8 cellular contexts compared by ENCODE assay signal in genomic region chr13:36819811-36820140, GRCh38. TPM values are rescaled to one million over a fixed set of nuclear protein-coding genes. Genes with fewer than 3 reads are reported as not detected.
DNase-seq lines count a peak whose midpoint lies in the region; ATAC-seq, FAIRE-seq and TF ChIP-seq lines count a peak whose summit lies in the region.

No MANE protein-coding gene starts in this region.

- peaks cover 7% of the 10 kb centered on the region for H3K36me3 Mint-ChIP-seq in activated B cell treated with CpG ODN at 0.5 μM for 24 hours (ENCODE audit: low read depth)

- H3K27me3 ChIP-seq in pancreas: no peaks in the 10 kb centered on the region

- H3K9me3 ChIP-seq in pancreas: no peaks in the 10 kb centered on the region

- no peak overlapping the region for H3K27ac ChIP-seq in pancreas

- H3K27ac Mint-ChIP-seq in activated B cell treated with CpG ODN at 0.5 μM for 24 hours: peak overlapping the region; percentile 90

- intact Hi-C loops in activated B cell treated with CpG ODN at 0.5 μM for 24 hours (cut with micrococcal nuclease) (loop anchor here (1.0 to 2.0 kb wide), 6 partner anchors 13 to 1529 kb away; partner anchors contain the start of genes EXOSC8, SUPT20H and UFM1), pancreas (cut with DNase I) (no loop called here)

- POLR2A ChIA-PET in activated B cell treated with CpG ODN at 0.5 μM for 24 hours (lab: Charles Lee): no interaction called here

- no peaks in the 10 kb centered on the region for H3K27me3 Mint-ChIP-seq in activated B cell treated with CpG ODN at 0.5 μM for 24 hours

- no peak for FAIRE-seq in pancreas (lab: Jason Lieb, UNC)

- TF ChIP-seq CTCF in activated B cell treated with CpG ODN at 0.5 μM for 24 hours (IDR thresholded peaks at IDR 0.05): no peak
- TF ChIP-seq CTCF in fibroblast of mammary gland (conservative IDR thresholded peaks at IDR 0.05; ENCODE audit: control insufficient read depth, insufficient read depth, low read depth, low read length): no peak
- TF ChIP-seq CTCF in pancreas (IDR thresholded peaks at IDR 0.05): no peak

- ATAC-seq in GM21526 (IDR thresholded peaks at IDR 0.05; ENCODE audit: low FRiP score, unreplicated experiment) (peak; percentile 18), activated B cell treated with CpG ODN at 0.5 μM for 24 hours (ENCODE audit: low read depth) (no peak), pancreas (peak; percentile 9 to 26 (median 13)), GM18519 (IDR thresholded peaks at IDR 0.05; ENCODE audit: low FRiP score, unreplicated experiment) (no peak)

- H3K4me1 ChIP-seq in pancreas: peaks cover 7 to 15% (median 8%) of the 10 kb centered on the region in 3 donors

- peak; percentile 60 for DNase-seq in ELR (ENCODE audit: low read depth)
- DNase-seq in HuH-7 (ENCODE audit: low spot score): peak; percentile 3
- DNase-seq in activated B cell treated with CpG ODN at 0.5 μM for 24 hours: no peak
- peak; percentile 36 for DNase-seq in fibroblast of mammary gland (ENCODE audit: low read depth)
- DNase-seq in pancreas: no peak
- no peak for DNase-seq in NCI-H1436 treated with DMSO at 0.1 percent for 48 hours (lab: John Stamatoyannopoulos, UW)

- H3K4me3 ChIP-seq in fibroblast of mammary gland (ENCODE audit: control insufficient read depth, low read depth, low read length): peak overlapping the region; percentile 66
- peak overlapping the region; percentile 59 to 93 (median 73) for H3K4me3 ChIP-seq in pancreas

- WGBS in pancreas, 2 donors: 1% methylated on average over 14 of the region's 14 CpGs

- CTCF ChIA-PET in activated B cell treated with CpG ODN at 0.5 μM for 24 hours (lab: Charles Lee): no interaction called here

- peaks cover 44% of the 10 kb centered on the region for H3K4me1 Mint-ChIP-seq in activated B cell treated with CpG ODN at 0.5 μM for 24 hours

- H3K36me3 ChIP-seq in pancreas: no peaks in the 10 kb centered on the region

- no peaks in the 10 kb centered on the region for H3K9me3 Mint-ChIP-seq in activated B cell treated with CpG ODN at 0.5 μM for 24 hours

- peak overlapping the region; percentile 93 for H3K4me3 Mint-ChIP-seq in activated B cell treated with CpG ODN at 0.5 μM for 24 hours

RNA-seq across cellular contexts. Expression of gene RFXAP, which starts 0.8 kb away (rescaled TPM):
- total RNA-seq in activated B cell treated with CpG ODN at 0.5 μM for 24 hours: 8.8 and 9.6 TPM in 2 replicates
- total RNA-seq in pancreas: 1 to 10 TPM; 2.0 to 3.1 (median 2.3) TPM
- 1 to 10 TPM; 1.8 to 4.1 TPM for polyA plus RNA-seq in pancreas

Comparison
In these comparisons a context has a peak if more than half of its experiments do, and no peak if none do; other contexts are left out.
1. DNase-seq: peak in ELR (single experiment), HuH-7 (single experiment) and fibroblast of mammary gland (single experiment); none in activated B cell treated with CpG ODN at 0.5 μM for 24 hours (single experiment), pancreas (0 of 6) and NCI-H1436 treated with DMSO at 0.1 percent for 48 hours (single experiment).
2. ATAC-seq: peak in GM21526 (single experiment) and pancreas (4 of 4); none in activated B cell treated with CpG ODN at 0.5 μM for 24 hours (single experiment) and GM18519 (single experiment).